13 cellular contexts compared by ENCODE assay signal in the genomic region with DNA sequence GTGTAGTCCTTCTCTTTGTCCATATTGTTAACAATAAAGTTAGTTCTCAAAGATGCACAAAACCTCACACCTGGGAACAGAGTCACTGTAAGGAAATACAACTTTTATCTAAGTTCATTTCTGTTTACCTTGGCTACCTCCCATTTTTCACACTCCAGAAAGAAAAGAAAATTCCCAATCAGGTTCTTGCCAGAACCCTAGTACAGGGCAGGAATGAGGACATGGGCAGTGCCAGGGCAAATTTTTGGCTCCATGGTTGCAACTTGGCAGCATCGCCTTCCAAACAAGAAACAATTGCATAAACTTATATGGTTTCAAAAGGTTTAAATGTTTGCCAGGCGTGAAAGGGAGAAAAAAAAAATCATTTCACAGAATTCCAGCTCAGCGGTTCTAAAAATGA.
DNase-seq lines count a peak whose midpoint lies in the region; TF ChIP-seq lines count a peak whose summit lies in the region.
"Had no signal": no experiment of that assay in that cellular context is flagged by ENCODE, and none has a peak within 500 bp of the region (broad histone marks: within the 10 kb centered on the region; RNA-seq: fewer than 3 reads in every experiment).

No MANE protein-coding gene starts in this region.

- peak; percentile 43 for DNase-seq in NCI-H226
- no peak for DNase-seq in epithelial cell of prostate (ENCODE audit: low read depth, low spot score)
- no peak for DNase-seq in endothelial cell (ENCODE audit: low spot score)
- no peak for DNase-seq in NCI-H1436 (lab: John Stamatoyannopoulos, UW)
- no peak for DNase-seq in testis
- DNase-seq in activated gamma-delta T cell treated with Interleukin-2 at 50 U/mL for 16 hours: no peak
- DNase-seq: activated naive CD8-positive, alpha-beta T cell treated with anti-CD3 and anti-CD28 coated beads for 36 hours; GF-D8; NCI-H524 treated with DMSO at 0.1 percent for 48 hours; stimulated activated naive CD4-positive, alpha-beta T cell; T-helper 17 cell had no signal

- TF ChIP-seq RAD21 in neural cell (conservative IDR thresholded peaks at IDR 0.05): no peak

- no peak for TF ChIP-seq POLR2A in testis (IDR thresholded peaks at IDR 0.05)

- H3K79me2 ChIP-seq in ACC112 (ENCODE audit: control insufficient read depth, insufficient read depth, low read length, unreplicated experiment): no peaks in the 10 kb centered on the region
- H3K79me2 ChIP-seq in neural cell (replicated peaks; ENCODE audit: insufficient read depth, low read length): no peaks in the 10 kb centered on the region

- H3K27ac Mint-ChIP-seq in endothelial cell (ENCODE audit: unreplicated experiment): no peak overlapping the region
- H3K27ac Mint-ChIP-seq: activated naive CD8-positive, alpha-beta T cell treated with anti-CD3 and anti-CD28 coated beads for 36 hours; T-helper 17 cell had no signal

- no peak overlapping the region for H3K4me3 Mint-ChIP-seq in endothelial cell (ENCODE audit: unreplicated experiment)
- H3K4me3 Mint-ChIP-seq: activated naive CD8-positive, alpha-beta T cell treated with anti-CD3 and anti-CD28 coated beads for 36 hours; T-helper 17 cell had no signal

- H3K9ac ChIP-seq in neural cell (ENCODE audit: low read length): no peak overlapping the region

- no peaks in the 10 kb centered on the region for H4K20me1 ChIP-seq in neural cell (ENCODE audit: insufficient read depth)

- intact Hi-C loops in testis (cut with DNase I; ENCODE audit: low total_unique reads): no loop called here

- no peak for TF ChIP-seq EP300 in neural cell (conservative IDR thresholded peaks at IDR 0.05; ENCODE audit: poor library complexity, severe bottlenecking)

- H3K9me3 ChIP-seq in neural cell (ENCODE audit: low read length) (no peaks in the 10 kb centered on the region), testis (no peaks in the 10 kb centered on the region)

- H3F3A ChIP-seq in neural cell (ENCODE audit: insufficient read depth, low read length, poor library complexity, severe bottlenecking): no peaks in the 10 kb centered on the region

- H2AFZ ChIP-seq in ACC112 (ENCODE audit: low read length, unreplicated experiment): no peak overlapping the region
- H2AFZ ChIP-seq in neural cell (ENCODE audit: low read depth, low read length): no peak overlapping the region

- no peak overlapping the region for H3K4me2 ChIP-seq in neural cell (ENCODE audit: low read length)

- no peaks in the 10 kb centered on the region for H3K9me3 Mint-ChIP-seq in endothelial cell (ENCODE audit: unreplicated experiment)
- H3K9me3 Mint-ChIP-seq: activated naive CD8-positive, alpha-beta T cell treated with anti-CD3 and anti-CD28 coated beads for 36 hours had no signal

- H3K27me3 ChIP-seq in ACC112 (ENCODE audit: insufficient read depth, low read length) (no peaks in the 10 kb centered on the region), neural cell (ENCODE audit: insufficient read depth, low read depth, low read length) (no peaks in the 10 kb centered on the region), testis (no peaks in the 10 kb centered on the region)

- H3K4me1 ChIP-seq in ACC112 (ENCODE audit: control insufficient read depth, insufficient read depth, low read length, unreplicated experiment) (peaks cover 75% of the 10 kb centered on the region), testis (no peaks in the 10 kb centered on the region)

- H3K27ac ChIP-seq in ACC112 (ENCODE audit: low read depth, low read length) (peak overlapping the region; percentile 68), epithelial cell of prostate (peak overlapping the region; percentile 26), neural cell (ENCODE audit: low read length) (peak overlapping the region; percentile 50), testis (no peak overlapping the region)

- no peaks in the 10 kb centered on the region for H3K9me2 ChIP-seq in neural cell (ENCODE audit: insufficient read depth, low read length)

- peaks cover 7% of the 10 kb centered on the region for H3K4me1 Mint-ChIP-seq in endothelial cell (ENCODE audit: unreplicated experiment)
- H3K4me1 Mint-ChIP-seq: activated naive CD8-positive, alpha-beta T cell treated with anti-CD3 and anti-CD28 coated beads for 36 hours; T-helper 17 cell had no signal

- no peak overlapping the region for H3K4me3 ChIP-seq in ACC112 (ENCODE audit: low read depth, low read length)
- no peak overlapping the region for H3K4me3 ChIP-seq in neural cell (ENCODE audit: low read length)
- H3K4me3 ChIP-seq in testis: no peak overlapping the region

- 88 to 93% methylated on average over 3 of the region's 3 CpGs for WGBS in testis, 2 donors

- H3K36me3 ChIP-seq in ACC112 (ENCODE audit: insufficient read depth, low read length) (no peaks in the 10 kb centered on the region), neural cell (ENCODE audit: insufficient read depth, low read length) (no peaks in the 10 kb centered on the region), testis (ENCODE audit: low read depth, missing control alignments) (no peaks in the 10 kb centered on the region)

- TF ChIP-seq CTCF in neural cell (IDR thresholded peaks at IDR 0.05; ENCODE audit: poor library complexity, severe bottlenecking) (no peak), endothelial cell (IDR thresholded peaks at IDR 0.05; ENCODE audit: unreplicated experiment) (no peak), testis (IDR thresholded peaks at IDR 0.05) (no peak)

- no peaks in the 10 kb centered on the region for H3K36me3 Mint-ChIP-seq in endothelial cell (ENCODE audit: low read depth, unreplicated experiment)
- H3K36me3 Mint-ChIP-seq: activated naive CD8-positive, alpha-beta T cell treated with anti-CD3 and anti-CD28 coated beads for 36 hours had no signal

- H3K27me3 Mint-ChIP-seq in endothelial cell (ENCODE audit: unreplicated experiment): no peaks in the 10 kb centered on the region
- H3K27me3 Mint-ChIP-seq: activated naive CD8-positive, alpha-beta T cell treated with anti-CD3 and anti-CD28 coated beads for 36 hours; T-helper 17 cell had no signal

TF ChIP-seq in neural cell, 6 proteins besides CTCF, POLR2A, EP300 and RAD21:
- TF ChIP-seq, protein P1, sequence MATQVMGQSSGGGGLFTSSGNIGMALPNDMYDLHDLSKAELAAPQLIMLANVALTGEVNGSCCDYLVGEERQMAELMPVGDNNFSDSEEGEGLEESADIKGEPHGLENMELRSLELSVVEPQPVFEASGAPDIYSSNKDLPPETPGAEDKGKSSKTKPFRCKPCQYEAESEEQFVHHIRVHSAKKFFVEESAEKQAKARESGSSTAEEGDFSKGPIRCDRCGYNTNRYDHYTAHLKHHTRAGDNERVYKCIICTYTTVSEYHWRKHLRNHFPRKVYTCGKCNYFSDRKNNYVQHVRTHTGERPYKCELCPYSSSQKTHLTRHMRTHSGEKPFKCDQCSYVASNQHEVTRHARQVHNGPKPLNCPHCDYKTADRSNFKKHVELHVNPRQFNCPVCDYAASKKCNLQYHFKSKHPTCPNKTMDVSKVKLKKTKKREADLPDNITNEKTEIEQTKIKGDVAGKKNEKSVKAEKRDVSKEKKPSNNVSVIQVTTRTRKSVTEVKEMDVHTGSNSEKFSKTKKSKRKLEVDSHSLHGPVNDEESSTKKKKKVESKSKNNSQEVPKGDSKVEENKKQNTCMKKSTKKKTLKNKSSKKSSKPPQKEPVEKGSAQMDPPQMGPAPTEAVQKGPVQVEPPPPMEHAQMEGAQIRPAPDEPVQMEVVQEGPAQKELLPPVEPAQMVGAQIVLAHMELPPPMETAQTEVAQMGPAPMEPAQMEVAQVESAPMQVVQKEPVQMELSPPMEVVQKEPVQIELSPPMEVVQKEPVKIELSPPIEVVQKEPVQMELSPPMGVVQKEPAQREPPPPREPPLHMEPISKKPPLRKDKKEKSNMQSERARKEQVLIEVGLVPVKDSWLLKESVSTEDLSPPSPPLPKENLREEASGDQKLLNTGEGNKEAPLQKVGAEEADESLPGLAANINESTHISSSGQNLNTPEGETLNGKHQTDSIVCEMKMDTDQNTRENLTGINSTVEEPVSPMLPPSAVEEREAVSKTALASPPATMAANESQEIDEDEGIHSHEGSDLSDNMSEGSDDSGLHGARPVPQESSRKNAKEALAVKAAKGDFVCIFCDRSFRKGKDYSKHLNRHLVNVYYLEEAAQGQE (IDR thresholded peaks at IDR 0.05; ENCODE audit: borderline replicate concordance): no peak
- TF ChIP-seq SMC3 (conservative IDR thresholded peaks at IDR 0.05; ENCODE audit: poor library complexity) (no peak), POLR2AphosphoS5 (IDR thresholded peaks at IDR 0.05) (no peak), MXI1 (conservative IDR thresholded peaks at IDR 0.05; ENCODE audit: poor library complexity, severe bottlenecking) (no peak), TAF1 (IDR thresholded peaks at IDR 0.05; ENCODE audit: low read depth) (no peak), EZH2 (IDR thresholded peaks at IDR 0.05; ENCODE audit: borderline replicate concordance, insufficient read depth, low read length, poor library complexity, severe bottlenecking) (no peak)
TF ChIP-seq in neural cell: peak in this region for 0.

Comparison
In these comparisons a context has a peak if more than half of its experiments do, and no peak if none do; other contexts are left out.
1. H3K27ac ChIP-seq: peak in ACC112 (single experiment), epithelial cell of prostate (single experiment) and neural cell (single experiment); none in testis (0 of 2).